ENCODE assay signal across 9 cellular contexts in genomic region chr10:87771871-87772500, GRCh38. TPM values are rescaled to one million over a fixed set of nuclear protein-coding genes. Genes with fewer than 3 reads are reported as not detected.
DNase-seq lines count a peak whose midpoint lies in the region; ATAC-seq and TF ChIP-seq lines count a peak whose summit lies in the region.
"Had no signal": no experiment of that assay in that cellular context is flagged by ENCODE, and none has a peak within 500 bp of the region (broad histone marks: within the 10 kb centered on the region; RNA-seq: fewer than 3 reads in every experiment).

No MANE protein-coding gene starts in this region.

- H3K27me3 Mint-ChIP-seq in stimulated activated naive B cell treated with anti-CD40 and anti-IgM and Interleukin-4, amounts not matched to agents 10 μg/mL and 1 μg/mL and 100 μg/mL, for 72 hours: no peaks in the 10 kb centered on the region
- H3K27me3 Mint-ChIP-seq: stimulated activated naive CD8-positive, alpha-beta T cell treated with anti-CD3 and anti-CD28 coated beads, Interleukin-15, Interleukin-2, amounts not matched to agents 100 ng/mL and 50 ng/mL, for 24 hours had no signal

- H2AFZ ChIP-seq in GM23248: no peak overlapping the region

- H3K4me3 Mint-ChIP-seq in stimulated activated naive B cell treated with anti-CD40 and anti-IgM and Interleukin-4, amounts not matched to agents 10 μg/mL and 1 μg/mL and 100 μg/mL, for 72 hours: no peak overlapping the region
- H3K4me3 Mint-ChIP-seq: stimulated activated naive CD8-positive, alpha-beta T cell treated with anti-CD3 and anti-CD28 coated beads, Interleukin-15, Interleukin-2, amounts not matched to agents 100 ng/mL and 50 ng/mL, for 24 hours had no signal

- H3K4me1 ChIP-seq in GM23248 (ENCODE audit: insufficient read depth) (peaks cover 18% of the 10 kb centered on the region), foreskin keratinocyte (peaks cover 22% of the 10 kb centered on the region)

- H3K4me3 ChIP-seq in GM23248: no peak overlapping the region

- TF ChIP-seq CTCF in foreskin keratinocyte (conservative IDR thresholded peaks at IDR 0.05): peak; percentile 68

- no peak overlapping the region for H3K27ac ChIP-seq in GM23248
- no peak overlapping the region for H3K27ac ChIP-seq in foreskin keratinocyte

- DNase-seq in AML-193 (lab: John Stamatoyannopoulos, UW) (peak; percentile 20 to 55), GM23248 (peak; percentile 63), SK-N-DZ (ENCODE audit: low spot score) (peak; percentile 18), foreskin keratinocyte (no peak), OCI-M2 (lab: John Stamatoyannopoulos, UW; ENCODE audit: unreplicated experiment) (no peak), NCI-H446 treated with DMSO at 0.1 percent for 48 hours (lab: John Stamatoyannopoulos, UW) (no peak)
- no peak for DNase-seq in stimulated activated naive B cell treated with anti-CD40 and anti-IgM and Interleukin-4, amounts not matched to agents 10 μg/mL and 1 μg/mL and 100 μg/mL, for 72 hours

- no peaks in the 10 kb centered on the region for H4K20me1 ChIP-seq in GM23248 (ENCODE audit: insufficient read depth)

- H3K4me1 Mint-ChIP-seq in stimulated activated naive B cell treated with anti-CD40 and anti-IgM and Interleukin-4, amounts not matched to agents 10 μg/mL and 1 μg/mL and 100 μg/mL, for 72 hours: peaks cover 3 to 9% of the 10 kb centered on the region in 2 donors

- H3F3A ChIP-seq in GM23248 (ENCODE audit: insufficient read depth): peaks cover 16% of the 10 kb centered on the region

- no peaks in the 10 kb centered on the region for H3K9me3 ChIP-seq in GM23248 (ENCODE audit: low read depth)

- in situ Hi-C loops in GM23248 (cut with MboI): no loop called here

- 98 to 100% methylated on average over 2 of the region's 2 CpGs for WGBS in GM23248 (ENCODE audit: low coverage in 1 of 2, low lambda C conversion rate in 2 of 2, missing lambda C conversion rate in 2 of 2), 2 experiments

- H3K9ac ChIP-seq in GM23248: no peak overlapping the region

- peaks cover 23 to 43% of the 10 kb centered on the region in 2 donors for H3K36me3 Mint-ChIP-seq in stimulated activated naive B cell treated with anti-CD40 and anti-IgM and Interleukin-4, amounts not matched to agents 10 μg/mL and 1 μg/mL and 100 μg/mL, for 72 hours

- no peaks in the 10 kb centered on the region for H3K9me2 ChIP-seq in GM23248 (ENCODE audit: insufficient read depth)

- peaks cover 17% of the 10 kb centered on the region; the same call in 1 of the 2 replicates for H3K36me3 ChIP-seq in GM23248 (ENCODE audit: low read depth)

- no peak overlapping the region for H3K4me2 ChIP-seq in GM23248 (ENCODE audit: unreplicated experiment)

- H3K27me3 ChIP-seq in GM23248 (replicated peaks; ENCODE audit: insufficient read depth) (no peaks in the 10 kb centered on the region), foreskin keratinocyte (no peaks in the 10 kb centered on the region)

- H3K9me3 Mint-ChIP-seq in stimulated activated naive B cell treated with anti-CD40 and anti-IgM and Interleukin-4, amounts not matched to agents 10 μg/mL and 1 μg/mL and 100 μg/mL, for 72 hours: no peaks in the 10 kb centered on the region
- H3K9me3 Mint-ChIP-seq: stimulated activated naive CD8-positive, alpha-beta T cell treated with anti-CD3 and anti-CD28 coated beads, Interleukin-15, Interleukin-2, amounts not matched to agents 100 ng/mL and 50 ng/mL, for 24 hours had no signal

- no peak overlapping the region for H3K27ac Mint-ChIP-seq in stimulated activated naive B cell treated with anti-CD40 and anti-IgM and Interleukin-4, amounts not matched to agents 10 μg/mL and 1 μg/mL and 100 μg/mL, for 72 hours
- H3K27ac Mint-ChIP-seq: stimulated activated naive CD8-positive, alpha-beta T cell treated with anti-CD3 and anti-CD28 coated beads, Interleukin-15, Interleukin-2, amounts not matched to agents 100 ng/mL and 50 ng/mL, for 24 hours had no signal

- ATAC-seq in foreskin keratinocyte (no peak), GM19452 (IDR thresholded peaks at IDR 0.05; ENCODE audit: unreplicated experiment) (no peak)
- ATAC-seq in stimulated activated naive B cell treated with anti-CD40 and anti-IgM and Interleukin-4, amounts not matched to agents 10 μg/mL and 1 μg/mL and 100 μg/mL, for 72 hours (replicated peaks): peak; percentile 33 to 43

- H3K79me2 ChIP-seq in GM23248 (ENCODE audit: insufficient read depth): no peaks in the 10 kb centered on the region

RNA-seq across cellular contexts. Expression of gene ATAD1, which starts 46.0 kb away (rescaled TPM):
- 43.9 and 66.8 TPM in 2 replicates for total RNA-seq in GM23248 (2014; rRNA removed; shearing (Covaris generic))
- polyA plus RNA-seq in GM23248 (2016; fragmentation: Nextera tagmentation; extraction: Ambion mirVana): 52.4 and 52.8 TPM in 2 replicates
- 59.3 and 60.5 TPM in 2 replicates for polyA plus RNA-seq in SK-N-DZ (2014; cell fraction: cytosol; rRNA removed)
- 29.2 and 32.8 TPM in 2 replicates for polyA plus RNA-seq in SK-N-DZ (2014; cell fraction: nucleus; rRNA removed)
- 29.1 and 30.2 TPM in 2 replicates for total RNA-seq in foreskin keratinocyte
- 11.1 and 13.1 TPM in 2 replicates for polyA plus RNA-seq in foreskin keratinocyte

Comparison
In these comparisons a context has a peak if more than half of its experiments do, and no peak if none do; other contexts are left out.
1. DNase-seq: peak in AML-193 (2 of 2), GM23248 (single experiment) and SK-N-DZ (single experiment); none in foreskin keratinocyte (0 of 2), stimulated activated naive B cell treated with anti-CD40 and anti-IgM and Interleukin-4, amounts not matched to agents 10 μg/mL and 1 μg/mL and 100 μg/mL, for 72 hours (single experiment), OCI-M2 (single experiment) and NCI-H446 treated with DMSO at 0.1 percent for 48 hours (single experiment).
2. ATAC-seq: peak in stimulated activated naive B cell treated with anti-CD40 and anti-IgM and Interleukin-4, amounts not matched to agents 10 μg/mL and 1 μg/mL and 100 μg/mL, for 72 hours (2 of 2); none in foreskin keratinocyte (single experiment) and GM19452 (single experiment).